17 cellular contexts compared by ENCODE assay signal in genomic region chr1:7591565-7591964, GRCh38.
DNase-seq lines count a peak whose midpoint lies in the region; ATAC-seq and TF ChIP-seq lines count a peak whose summit lies in the region.
"Had no signal": no experiment of that assay in that cellular context is flagged by ENCODE, and none has a peak within 500 bp of the region (broad histone marks: within the 10 kb centered on the region; RNA-seq: fewer than 3 reads in every experiment).

No MANE protein-coding gene starts in this region.

- H3K4me1 Mint-ChIP-seq in nephron progenitor cell (peaks cover 32% of the 10 kb centered on the region), glutamatergic neuron (ENCODE audit: low read depth, unreplicated experiment) (peaks cover 7% of the 10 kb centered on the region)
- no peaks in the 10 kb centered on the region for H3K4me1 Mint-ChIP-seq in activated CD4-positive, alpha-beta T cell treated with anti-CD3 and anti-CD28 coated beads for 36 hours

- peak; percentile 12 for DNase-seq in activated CD4-positive, CD25-positive, alpha-beta regulatory T cell treated with anti-CD3 and anti-CD28 coated beads, Interleukin-2, amount 50 U/mL, for 72 hours
- DNase-seq in activated CD4-positive, CD25-positive, alpha-beta regulatory T cell (lab: John Stamatoyannopoulos, UW): no peak
- DNase-seq in Peyer's patch: peak in 2 of 3 donors; percentile 15 to 24
- peak; percentile 1 for DNase-seq in nephron progenitor cell
- peak; percentile 61 for DNase-seq in stomach
- no peak for DNase-seq in glutamatergic neuron
- DNase-seq in activated CD4-positive, alpha-beta T cell treated with anti-CD3 and anti-CD28 coated beads for 36 hours: no peak
- DNase-seq in GM13976 (ENCODE audit: low spot score): no peak
- DNase-seq: AML-193, GOT3, KBM-7, NCI-H1694 treated with DMSO at 0.1 percent for 48 hours, NCI-H510A, NCI-H748 treated with DMSO at 0.1 percent for 48 hours had no signal

- H3K36me3 ChIP-seq in Peyer's patch (no peaks in the 10 kb centered on the region), stomach (no peaks in the 10 kb centered on the region)

- TF ChIP-seq EP300 in stomach (IDR thresholded peaks at IDR 0.05): no peak

- TF ChIP-seq POLR2A in Peyer's patch (IDR thresholded peaks at IDR 0.05) (no peak), stomach (IDR thresholded peaks at IDR 0.05) (no peak)

- H3K4me3 ChIP-seq in Peyer's patch (no peak overlapping the region), stomach (no peak overlapping the region)

- H3K27ac Mint-ChIP-seq in nephron progenitor cell: no peak overlapping the region
- H3K27ac Mint-ChIP-seq in glutamatergic neuron (ENCODE audit: unreplicated experiment): no peak overlapping the region
- no peak overlapping the region for H3K27ac Mint-ChIP-seq in activated CD4-positive, alpha-beta T cell treated with anti-CD3 and anti-CD28 coated beads for 36 hours

- H3K36me3 Mint-ChIP-seq in nephron progenitor cell (ENCODE audit: low read depth): no peaks in the 10 kb centered on the region
- no peaks in the 10 kb centered on the region for H3K36me3 Mint-ChIP-seq in glutamatergic neuron (ENCODE audit: unreplicated experiment)
- no peaks in the 10 kb centered on the region for H3K36me3 Mint-ChIP-seq in activated CD4-positive, alpha-beta T cell treated with anti-CD3 and anti-CD28 coated beads for 36 hours (ENCODE audit: low read depth)

- H3K9me3 ChIP-seq in Peyer's patch: no peaks in the 10 kb centered on the region
- H3K9me3 ChIP-seq in stomach: no peaks in the 10 kb centered on the region

- H3K27ac ChIP-seq in Peyer's patch (no peak overlapping the region), stomach (no peak overlapping the region)
- H3K27ac ChIP-seq: 22Rv1, C4-2B, RWPE1 had no signal

- no peak for TF ChIP-seq CTCF in Peyer's patch (IDR thresholded peaks at IDR 0.05)
- TF ChIP-seq CTCF in nephron progenitor cell (IDR thresholded peaks at IDR 0.05): no peak
- no peak for TF ChIP-seq CTCF in stomach (IDR thresholded peaks at IDR 0.05)
- no peak for TF ChIP-seq CTCF in glutamatergic neuron (IDR thresholded peaks at IDR 0.05; ENCODE audit: partially characterized antibody, unreplicated experiment)
- no peak for TF ChIP-seq CTCF in GM13976 (IDR thresholded peaks at IDR 0.05; ENCODE audit: borderline replicate concordance, control extremely low read depth, extremely low read depth, insufficient read depth, missing control alignments)

- ATAC-seq in activated CD4-positive, alpha-beta T cell treated with anti-CD3 and anti-CD28 coated beads for 36 hours: no peak

- H3K4me1 ChIP-seq in Peyer's patch (no peaks in the 10 kb centered on the region), stomach (peaks cover 2 to 19% (median 12%) of the 10 kb centered on the region in 4 donors)

- in situ Hi-C loops in GM13976 (cut with MboI; ENCODE audit: low sequenced_read_pairs, unreplicated experiment): no loop called here

- WGBS in stomach, 5 donors: 36 to 69% (median 57%) methylated on average over 10 of the region's 10 CpGs

- CTCF ChIA-PET in activated CD4-positive, alpha-beta T cell treated with anti-CD3 and anti-CD28 coated beads for 36 hours (lab: Charles Lee): no interaction called here

- no peaks in the 10 kb centered on the region for H3K27me3 ChIP-seq in Peyer's patch
- H3K27me3 ChIP-seq in stomach: peaks cover 0 to 6% (median 0%) of the 10 kb centered on the region in 3 donors

- H3K27me3 Mint-ChIP-seq in nephron progenitor cell (ENCODE audit: low read depth, poor library complexity) (peaks cover 24% of the 10 kb centered on the region), glutamatergic neuron (ENCODE audit: unreplicated experiment) (peaks cover 2% of the 10 kb centered on the region)
- no peaks in the 10 kb centered on the region for H3K27me3 Mint-ChIP-seq in activated CD4-positive, alpha-beta T cell treated with anti-CD3 and anti-CD28 coated beads for 36 hours

- intact Hi-C loops in stomach (cut with DNase I; ENCODE audit: low total_unique reads): no loop called here
- intact Hi-C loops in activated CD4-positive, alpha-beta T cell treated with anti-CD3 and anti-CD28 coated beads for 36 hours (cut with DNase I, micrococcal nuclease): no loop called here

- POLR2A ChIA-PET in activated CD4-positive, alpha-beta T cell treated with anti-CD3 and anti-CD28 coated beads for 36 hours (lab: Charles Lee): interaction anchor here (0.7 kb wide), 1 partner anchor 19 kb away, joined by 3 read pairs; no protein-coding TSS in a partner anchor

- H3K4me3 Mint-ChIP-seq in nephron progenitor cell (no peak overlapping the region), glutamatergic neuron (ENCODE audit: unreplicated experiment) (no peak overlapping the region)
- H3K4me3 Mint-ChIP-seq in activated CD4-positive, alpha-beta T cell treated with anti-CD3 and anti-CD28 coated beads for 36 hours: no peak overlapping the region

- H3K9me3 Mint-ChIP-seq in nephron progenitor cell (no peaks in the 10 kb centered on the region), glutamatergic neuron (ENCODE audit: unreplicated experiment) (peaks cover 3% of the 10 kb centered on the region)
- H3K9me3 Mint-ChIP-seq in activated CD4-positive, alpha-beta T cell treated with anti-CD3 and anti-CD28 coated beads for 36 hours (ENCODE audit: low read depth): no peaks in the 10 kb centered on the region

Comparison
In these comparisons a context has a peak if more than half of its experiments do, and no peak if none do; other contexts are left out.
1. DNase-seq: peak in activated CD4-positive, CD25-positive, alpha-beta regulatory T cell treated with anti-CD3 and anti-CD28 coated beads, Interleukin-2, amount 50 U/mL, for 72 hours (single experiment), Peyer's patch (2 of 3), nephron progenitor cell (single experiment) and stomach (single experiment); none in activated CD4-positive, CD25-positive, alpha-beta regulatory T cell (0 of 4), glutamatergic neuron (single experiment), activated CD4-positive, alpha-beta T cell treated with anti-CD3 and anti-CD28 coated beads for 36 hours (single experiment) and GM13976 (single experiment).